In genomic region chr2:30232027-30232800, GRCh38 we compare ENCODE assay signal across 8 cellular contexts. TPM values are rescaled to one million over a fixed set of nuclear protein-coding genes. Genes with fewer than 3 reads are reported as not detected.
DNase-seq lines count a peak whose midpoint lies in the region; ATAC-seq and TF ChIP-seq lines count a peak whose summit lies in the region.

No MANE protein-coding gene starts in this region.

- TF ChIP-seq CTCF in left ventricle myocardium inferior (IDR thresholded peaks at IDR 0.05; ENCODE audit: borderline replicate concordance) (no peak), retinal pigment epithelial cell (conservative IDR thresholded peaks at IDR 0.05; ENCODE audit: low read depth, low read length) (no peak)

- TF ChIP-seq POLR2A in Raji (IDR thresholded peaks at IDR 0.05; ENCODE audit: insufficient read depth, low read depth, low read length), result peak; percentile 34

- peak; percentile 33 for ATAC-seq in GM18867 (IDR thresholded peaks at IDR 0.05; ENCODE audit: unreplicated experiment)
- ATAC-seq in HG03378 (IDR thresholded peaks at IDR 0.05; ENCODE audit: unreplicated experiment), result peak; percentile 21
- ATAC-seq in HG03097 (IDR thresholded peaks at IDR 0.05; ENCODE audit: low FRiP score, unreplicated experiment), result no peak

- peaks cover 21% of the 10 kb centered on the region for H3K36me3 ChIP-seq in left ventricle myocardium inferior

- peaks cover 70% of the 10 kb centered on the region for H3K4me1 ChIP-seq in left ventricle myocardium inferior

- peak overlapping the region; percentile 92 for H3K4me3 ChIP-seq in left ventricle myocardium inferior
- H3K4me3 ChIP-seq in retinal pigment epithelial cell (ENCODE audit: low read length), result peak overlapping the region; percentile 91

- intact Hi-C loops in left ventricle myocardium inferior (cut with micrococcal nuclease), result loop anchor here (10.0 kb wide), 1 partner anchor 123 kb away; no protein-coding TSS in a partner anchor

- peak overlapping the region; percentile 99 for H3K27ac ChIP-seq in left ventricle myocardium inferior (replicated peaks)

- no peaks in the 10 kb centered on the region for H3K9me3 ChIP-seq in left ventricle myocardium inferior (replicated peaks)

- DNase-seq in A172 (ENCODE audit: low spot score), result peak; percentile 51
- DNase-seq in activated naive CD4-positive, alpha-beta T cell (lab: John Stamatoyannopoulos, UW), result peak; percentile 52 to 75 (median 62)
- peak; percentile 53 for DNase-seq in left ventricle myocardium inferior
- no peak for DNase-seq in retinal pigment epithelial cell (ENCODE audit: low read depth)

- no peaks in the 10 kb centered on the region for H3K27me3 ChIP-seq in left ventricle myocardium inferior (ENCODE audit: low read depth)

RNA-seq across cellular contexts. Expression of gene LBH, which starts 0.9 kb away (rescaled TPM):
- total RNA-seq in A172 (2014; rRNA removed; shearing (Covaris generic)), result 87.4 and 182 TPM in 2 replicates
- total RNA-seq in left ventricle myocardium inferior, result 200 TPM
